Comparison of ENCODE assay signal across 13 cellular contexts in genomic region chr3:104359546-104359945, GRCh38.
A peak's percentile ranks its signal among the peaks of the same experiment; 100 is the strongest.
DNase-seq lines count a peak whose midpoint lies in the region; ATAC-seq, FAIRE-seq and TF ChIP-seq lines count a peak whose summit lies in the region.
"Had no signal": no experiment of that assay in that cellular context is flagged by ENCODE, and none has a peak within 500 bp of the region (broad histone marks: within the 10 kb centered on the region; RNA-seq: fewer than 3 reads in every experiment).

No MANE protein-coding gene starts in this region.

- H3K27me3 Mint-ChIP-seq in CD4-positive, alpha-beta T cell = no peaks in the 10 kb centered on the region

- ATAC-seq in aorta (ENCODE audit: low FRiP score) = peak; percentile 67
- no peak for ATAC-seq in CD4-positive, alpha-beta T cell (ENCODE audit: poor library complexity)

- H3K27ac Mint-ChIP-seq in CD4-positive, alpha-beta T cell = no peak overlapping the region
- H3K27ac Mint-ChIP-seq: activated T-helper 1 cell treated with anti-CD3 and anti-CD28 coated beads, Interleukin-12 subunit alpha, Interleukin-12 subunit beta, Interleukin-2, Interleukin-4 antibody, amounts not matched to agents 30 ng/mL and 10 ng/mL and 1 ng/mL, durations not matched to agents 14 hours and 24 hours and 36 hours had no signal

- peaks cover 0 to 3% of the 10 kb centered on the region in 2 donors for H3K4me1 ChIP-seq in aorta (ENCODE audit: control insufficient read depth in 1 of 2, insufficient read depth in 2 of 2, low read length in 2 of 2)
- H3K4me1 ChIP-seq: parathyroid adenoma had no signal

- intact Hi-C loops in aorta (cut with DNase I) = no loop called here
- intact Hi-C loops in CD4-positive, alpha-beta T cell (cut with DNase I, micrococcal nuclease) = no loop called here

- no peaks in the 10 kb centered on the region for H3K27me3 ChIP-seq in aorta (ENCODE audit: control insufficient read depth in 1 of 2, insufficient read depth in 2 of 2, low read length in 1 of 2)
- H3K27me3 ChIP-seq in CD4-positive, alpha-beta T cell (ENCODE audit: control insufficient read depth, insufficient read depth, low read length) = no peaks in the 10 kb centered on the region
- H3K27me3 ChIP-seq: dorsolateral prefrontal cortex had no signal

- POLR2A ChIA-PET in CD4-positive, alpha-beta T cell (lab: Charles Lee) = no interaction called here

- DNase-seq in HS-27A (ENCODE audit: low read depth) = peak; percentile 90
- DNase-seq in astrocyte of the cerebellum (ENCODE audit: low read depth) = peak; percentile 91
- DNase-seq in iPS-NIHi11 (ENCODE audit: low spot score) = peak; percentile 22
- DNase-seq in aorta = no peak
- DNase-seq in occipital lobe (lab: John Stamatoyannopoulos, UW) = no peak
- DNase-seq in frontal cortex (ENCODE audit: low spot score in 2 of 2) = no peak
- no peak for DNase-seq in CD4-positive, alpha-beta T cell
- DNase-seq: dorsolateral prefrontal cortex, NCI-H146 had no signal

- CTCF ChIA-PET in CD4-positive, alpha-beta T cell (lab: Charles Lee) = no interaction called here

- H3K4me3 Mint-ChIP-seq in CD4-positive, alpha-beta T cell = no peak overlapping the region
- H3K4me3 Mint-ChIP-seq: activated T-helper 1 cell treated with anti-CD3 and anti-CD28 coated beads, Interleukin-12 subunit alpha, Interleukin-12 subunit beta, Interleukin-2, Interleukin-4 antibody, amounts not matched to agents 30 ng/mL and 10 ng/mL and 1 ng/mL, durations not matched to agents 14 hours and 24 hours and 36 hours had no signal

- H3K36me3 ChIP-seq in aorta (ENCODE audit: control insufficient read depth in 1 of 2, insufficient read depth in 2 of 2, low read length in 1 of 2) = no peaks in the 10 kb centered on the region

- no peak for TF ChIP-seq CTCF in astrocyte of the cerebellum (IDR thresholded peaks at IDR 0.05; ENCODE audit: low read depth, low read length, missing control alignments)
- no peak for TF ChIP-seq CTCF in CD4-positive, alpha-beta T cell (IDR thresholded peaks at IDR 0.05)

- H3K27ac ChIP-seq in aorta (ENCODE audit: low read depth in 1 of 2, low read length in 2 of 2) = no peak overlapping the region
- no peak overlapping the region for H3K27ac ChIP-seq in CD4-positive, alpha-beta T cell (ENCODE audit: low read depth, low read length)
- H3K27ac ChIP-seq: dorsolateral prefrontal cortex, HL-60, parathyroid adenoma had no signal

- no peaks in the 10 kb centered on the region for H3K9me3 ChIP-seq in aorta (ENCODE audit: control insufficient read depth, low read length)
- H3K9me3 ChIP-seq in CD4-positive, alpha-beta T cell (ENCODE audit: control insufficient read depth, low read length) = no peaks in the 10 kb centered on the region

- 4 to 6% methylated on average over 4 of the region's 4 CpGs for WGBS in aorta, 2 donors

- no peaks in the 10 kb centered on the region for H3K36me3 Mint-ChIP-seq in CD4-positive, alpha-beta T cell (ENCODE audit: low read depth)

- in situ Hi-C loops in astrocyte of the cerebellum (cut with HindIII; ENCODE audit: low sequenced_read_pairs) = no loop called here

- FAIRE-seq in frontal cortex (lab: Jason Lieb, UNC) = no peak
- FAIRE-seq: G401.6 had no signal

- H3K4me3 ChIP-seq in astrocyte of the cerebellum (ENCODE audit: low read depth, low read length) (no peak overlapping the region), aorta (ENCODE audit: low read length in 2 of 2) (peak overlapping the region; percentile 20 to 26)
- H3K4me3 ChIP-seq: dorsolateral prefrontal cortex had no signal

- peaks cover 3% of the 10 kb centered on the region for H3K9me3 Mint-ChIP-seq in CD4-positive, alpha-beta T cell
- H3K9me3 Mint-ChIP-seq: activated T-helper 1 cell treated with anti-CD3 and anti-CD28 coated beads, Interleukin-12 subunit alpha, Interleukin-12 subunit beta, Interleukin-2, Interleukin-4 antibody, amounts not matched to agents 30 ng/mL and 10 ng/mL and 1 ng/mL, durations not matched to agents 14 hours and 24 hours and 36 hours had no signal

- no peaks in the 10 kb centered on the region for H3K4me1 Mint-ChIP-seq in CD4-positive, alpha-beta T cell (ENCODE audit: low read depth)

Comparison
In these comparisons a context has a peak if more than half of its experiments do, and no peak if none do; other contexts are left out.
1. DNase-seq: peak in HS-27A (single experiment), astrocyte of the cerebellum (single experiment) and iPS-NIHi11 (single experiment); none in aorta (0 of 2), occipital lobe (single experiment), frontal cortex (0 of 2) and CD4-positive, alpha-beta T cell (0 of 10).